ENCODE assay signal across 10 cellular contexts in the genomic region with DNA sequence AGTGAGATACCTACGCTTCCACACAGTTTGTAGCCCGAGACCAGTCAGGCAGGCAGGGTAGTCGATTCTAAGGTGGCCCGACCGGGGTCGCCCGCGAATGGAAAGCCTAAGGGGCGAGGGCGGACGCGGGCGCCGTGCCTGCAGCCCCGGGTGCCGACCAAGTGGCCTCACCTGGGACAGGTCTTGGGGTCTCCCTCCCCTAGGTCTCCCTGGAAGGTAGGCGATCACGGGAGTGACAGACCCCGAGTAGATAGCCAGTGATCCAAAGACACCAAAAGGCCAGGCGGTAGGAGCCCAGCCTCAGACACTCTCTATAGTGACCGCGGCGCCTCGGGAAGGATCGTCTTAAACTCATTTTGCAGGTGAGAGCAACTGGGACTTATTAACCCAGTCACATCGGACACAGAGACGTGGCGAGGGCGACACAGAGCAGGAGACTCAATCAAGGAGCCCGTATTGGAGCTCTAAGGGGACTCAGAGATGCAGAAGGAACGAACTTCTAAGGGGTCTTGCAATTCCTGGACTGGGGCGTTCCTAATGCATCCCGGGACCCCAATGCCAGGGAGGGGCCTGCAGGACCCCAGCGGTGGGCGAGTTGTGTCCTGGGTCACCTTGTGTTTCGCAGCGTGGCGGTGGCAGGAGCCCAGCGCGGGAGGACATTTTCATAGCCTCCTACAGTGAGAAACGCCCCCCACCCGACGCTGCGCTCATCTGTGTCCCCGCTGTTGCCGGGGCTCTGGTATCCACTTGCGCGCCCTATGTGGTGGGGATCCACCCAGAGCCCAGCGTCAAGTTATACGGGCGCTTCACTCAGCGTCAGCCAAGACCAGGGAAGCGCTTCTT. TPM values are rescaled to one million over a fixed set of nuclear protein-coding genes. Genes with fewer than 3 reads are reported as not detected.
A peak's percentile ranks its signal among the peaks of the same experiment; 100 is the strongest.
DNase-seq lines count a peak whose midpoint lies in the region; ATAC-seq and TF ChIP-seq lines count a peak whose summit lies in the region.
"Had no signal": no experiment of that assay in that cellular context is flagged by ENCODE, and none has a peak within 500 bp of the region (broad histone marks: within the 10 kb centered on the region; RNA-seq: fewer than 3 reads in every experiment).

No MANE protein-coding gene starts in this region.

- H3K27me3 Mint-ChIP-seq in activated T-helper 17 cell treated with anti-CD3 and anti-CD28 coated beads, Interleukin-2, amount 50 U/mL, for 72 hours: peaks cover 42% of the 10 kb centered on the region

- no peak overlapping the region for H3K27ac Mint-ChIP-seq in activated T-helper 17 cell treated with anti-CD3 and anti-CD28 coated beads, Interleukin-2, amount 50 U/mL, for 72 hours

- H3K4me3 Mint-ChIP-seq in activated T-helper 17 cell treated with anti-CD3 and anti-CD28 coated beads, Interleukin-2, amount 50 U/mL, for 72 hours: peak overlapping the region; percentile 37

- ATAC-seq in activated T-helper 17 cell treated with anti-CD3 and anti-CD28 coated beads, Interleukin-2, amount 50 U/mL, for 72 hours (replicated peaks): no peak
- no peak for ATAC-seq in HG03097 (IDR thresholded peaks at IDR 0.05; ENCODE audit: low FRiP score, unreplicated experiment)

- H3K36me3 Mint-ChIP-seq in activated T-helper 17 cell treated with anti-CD3 and anti-CD28 coated beads, Interleukin-2, amount 50 U/mL, for 72 hours (ENCODE audit: low read depth): peaks cover 5% of the 10 kb centered on the region

- TF ChIP-seq CTCF in AG10803 (conservative IDR thresholded peaks at IDR 0.05; ENCODE audit: low read length): peak; percentile 34; the same call in 1 of the 2 replicates
- TF ChIP-seq CTCF in GM13977 (IDR thresholded peaks at IDR 0.05; ENCODE audit: extremely low read depth, insufficient read depth, missing control alignments): peak; percentile 33

- in situ Hi-C loops in GM13977 (cut with MboI; ENCODE audit: low pct_unique_long_range_greater_than_20kb, low sequenced_read_pairs, unreplicated experiment): no loop called here

- H3K9me3 Mint-ChIP-seq in activated T-helper 17 cell treated with anti-CD3 and anti-CD28 coated beads, Interleukin-2, amount 50 U/mL, for 72 hours: no peaks in the 10 kb centered on the region

- peaks cover 6% of the 10 kb centered on the region for H3K4me1 Mint-ChIP-seq in activated T-helper 17 cell treated with anti-CD3 and anti-CD28 coated beads, Interleukin-2, amount 50 U/mL, for 72 hours

- no peak overlapping the region; the same call in 1 of the 2 replicates for H3K4me3 ChIP-seq in AG10803 (ENCODE audit: low read length)

- DNase-seq in AG10803 (ENCODE audit: low read depth) (no peak), GM13977 (ENCODE audit: low spot score) (peak; percentile 74), left kidney (ENCODE audit: low read depth, low spot score) (peak; percentile 34), UCSD-AML1 (lab: John Stamatoyannopoulos, UW; ENCODE audit: unreplicated experiment) (no peak), NCI-H345 (lab: John Stamatoyannopoulos, UW) (no peak), SK-N-DZ (ENCODE audit: low spot score) (no peak)
- DNase-seq: testis had no signal

RNA-seq across cellular contexts. Expression of gene VSX1, which starts 2.1 kb away (rescaled TPM):
- total RNA-seq in activated T-helper 17 cell treated with anti-CD3 and anti-CD28 coated beads, Interleukin-2, amount 50 U/mL, for 72 hours: not detected
- not detected in 2 replicates for polyA plus RNA-seq in SK-N-DZ (2014; cell fraction: cytosol; rRNA removed)
- not detected in 2 replicates for polyA plus RNA-seq in SK-N-DZ (2014; cell fraction: nucleus; rRNA removed)
- total RNA-seq: osteoblast had no signal

RNA-seq across cellular contexts. Expression of gene ACSS1, which starts 26.1 kb away (rescaled TPM):
- 10 to 100 TPM in 1 of 2 donors, 1 to 10 TPM in 1; 8.4 to 23.3 TPM for total RNA-seq in activated T-helper 17 cell treated with anti-CD3 and anti-CD28 coated beads, Interleukin-2, amount 50 U/mL, for 72 hours
- polyA plus RNA-seq in SK-N-DZ (2014; cell fraction: cytosol; rRNA removed): not detected in 2 replicates
- polyA plus RNA-seq in SK-N-DZ (2014; cell fraction: nucleus; rRNA removed): 0.12 TPM in 1 of 2 replicates, not detected in the other

Comparison
In these comparisons a context has a peak if more than half of its experiments do, and no peak if none do; other contexts are left out.
1. DNase-seq: peak in GM13977 (single experiment) and left kidney (single experiment); none in AG10803 (single experiment), UCSD-AML1 (single experiment), NCI-H345 (single experiment) and SK-N-DZ (single experiment).